Comparison of ENCODE assay signal across 8 cellular contexts in the genomic region with DNA sequence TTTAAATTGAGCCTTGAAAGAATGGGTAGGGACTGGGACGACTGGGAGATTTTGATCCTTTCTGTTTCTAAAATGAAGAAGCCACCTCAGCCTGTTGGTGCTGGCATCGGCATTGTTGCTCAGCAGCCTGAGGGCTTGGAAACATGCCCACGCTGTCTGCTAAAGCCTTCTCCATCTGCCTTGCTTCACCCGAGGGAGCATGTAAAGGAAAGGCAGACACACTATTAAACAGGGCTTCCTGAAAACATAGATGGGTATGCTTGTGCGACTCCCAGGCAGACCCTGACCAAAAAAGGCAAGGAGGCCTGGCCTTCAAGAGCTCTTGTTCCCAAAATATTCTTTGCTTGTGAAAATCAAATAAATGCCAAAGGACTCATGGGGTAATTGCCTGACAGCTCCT.
DNase-seq lines count a peak whose midpoint lies in the region; ATAC-seq and TF ChIP-seq lines count a peak whose summit lies in the region.

No MANE protein-coding gene starts in this region.

- TF ChIP-seq POLR2A in body of pancreas (IDR thresholded peaks at IDR 0.05) (no peak), uterus (IDR thresholded peaks at IDR 0.05) (no peak)

- 45 to 58% methylated on average over 4 to 5 of the region's 5 CpGs for WGBS in body of pancreas, 2 donors

- no peak for TF ChIP-seq CTCF in body of pancreas (IDR thresholded peaks at IDR 0.05)
- TF ChIP-seq CTCF in uterus (IDR thresholded peaks at IDR 0.05), result no peak

- H3K9me3 ChIP-seq in body of pancreas (no peaks in the 10 kb centered on the region), uterus (no peaks in the 10 kb centered on the region)

- no peak for ATAC-seq in body of pancreas
- no peak for ATAC-seq in GM18909 (IDR thresholded peaks at IDR 0.05; ENCODE audit: poor library complexity, unreplicated experiment)

- intact Hi-C loops in body of pancreas (cut with DNase I) (no loop called here), uterus (cut with DNase I; ENCODE audit: low total_unique reads) (no loop called here)

- H3K4me3 ChIP-seq in body of pancreas (no peak overlapping the region), uterus (no peak overlapping the region)

- H3K4me1 ChIP-seq in body of pancreas (no peaks in the 10 kb centered on the region), uterus (no peaks in the 10 kb centered on the region)

- H3K36me3 ChIP-seq in body of pancreas (replicated peaks in 1 of 2; ENCODE audit: insufficient read depth in 1 of 2, low read depth in 2 of 2) (no peaks in the 10 kb centered on the region), uterus (no peaks in the 10 kb centered on the region)

- no peak overlapping the region for H3K27ac ChIP-seq in body of pancreas
- no peak overlapping the region for H3K27ac ChIP-seq in uterus

- no peaks in the 10 kb centered on the region for H3K27me3 ChIP-seq in body of pancreas
- H3K27me3 ChIP-seq in uterus, result no peaks in the 10 kb centered on the region

- DNase-seq in NCI-H146 (lab: John Stamatoyannopoulos, UW) (peak; percentile 32), NCI-H146 treated with DMSO at 0.1 percent for 48 hours (lab: John Stamatoyannopoulos, UW; ENCODE audit: unreplicated experiment) (no peak), body of pancreas (peak in 3 of 4 donors; percentile 41 to 50 (median 48)), hypothalamus (lab: John Stamatoyannopoulos, UW) (peak in 31 of 51 donors; percentile 0 to 64 (median 8)), uterus (peak; percentile 42 to 63), DMS53 treated with DMSO at 0.1 percent for 48 hours (lab: John Stamatoyannopoulos, UW; ENCODE audit: unreplicated experiment) (no peak), NOMO-1 treated with dmso at 0.1 percent for 144 hours (lab: John Stamatoyannopoulos, UW; ENCODE audit: unreplicated experiment) (no peak)

Comparison
In these comparisons a context has a peak if more than half of its experiments do, and no peak if none do; other contexts are left out.
1. DNase-seq: peak in NCI-H146 (single experiment), body of pancreas (3 of 4), hypothalamus (31 of 51) and uterus (2 of 2); none in NCI-H146 treated with DMSO at 0.1 percent for 48 hours (single experiment), DMS53 treated with DMSO at 0.1 percent for 48 hours (single experiment) and NOMO-1 treated with dmso at 0.1 percent for 144 hours (single experiment).